Comparison of ENCODE assay signal across 8 cellular contexts in genomic region chr20:57398231-57398821, GRCh38. TPM values are rescaled to one million over a fixed set of nuclear protein-coding genes. Genes with fewer than 3 reads are reported as not detected.
DNase-seq lines count a peak whose midpoint lies in the region; ATAC-seq and TF ChIP-seq lines count a peak whose summit lies in the region.

No MANE protein-coding gene starts in this region.

- H3K36me3 ChIP-seq in left lung = peaks cover 0 to 77% of the 10 kb centered on the region in 2 donors

- H3K27me3 ChIP-seq in left lung = no peaks in the 10 kb centered on the region

- peaks cover 12 to 89% of the 10 kb centered on the region in 2 donors for H3K4me1 ChIP-seq in left lung

- intact Hi-C loops in left lung (cut with DNase I) = no loop called here

- no peak for TF ChIP-seq CTCF in GM12864 (IDR thresholded peaks at IDR 0.05; ENCODE audit: low read depth, low read length, missing control alignments)
- TF ChIP-seq CTCF in left lung (IDR thresholded peaks at IDR 0.05) = no peak

- H3K4me3 ChIP-seq in GM12864 (ENCODE audit: low read depth, low read length) (peak overlapping the region; percentile 16), left lung (no peak overlapping the region)

- peak; percentile 83 for DNase-seq in GM12864 (ENCODE audit: low read depth)
- peak; percentile 99 for DNase-seq in NCI-H1417 treated with DMSO at 0.1 percent for 48 hours (lab: John Stamatoyannopoulos, UW)
- DNase-seq in activated T-cell treated with anti-CD3 and anti-CD28 coated beads, Interleukin-2, amount 50 U/mL, for 48 hours = peak; percentile 85 to 89
- peak; percentile 63 to 80 for DNase-seq in left lung
- DNase-seq in stimulated activated CD8-positive, alpha-beta memory T cell treated with anti-CD3 and anti-CD28 coated beads, Interleukin-15, amount 100 ng/mL, for 4 hours (ENCODE audit: low read depth in 2 of 2) = peak; percentile 85 to 86
- DNase-seq in putamen (ENCODE audit: low spot score) = no peak

- ATAC-seq in GM21786 (IDR thresholded peaks at IDR 0.05; ENCODE audit: unreplicated experiment) = peak; percentile 54
- peak; percentile 28 for ATAC-seq in left lung
- no peak for ATAC-seq in SK-N-SH treated with all-trans-retinoic acid at 6 μM for 48 hours

- H3K27ac ChIP-seq in left lung = peak overlapping the region in 1 of 2 donors; percentile 48

- no peaks in the 10 kb centered on the region for H3K9me3 ChIP-seq in left lung

TF ChIP-seq in SK-N-SH treated with all-trans-retinoic acid at 6 μM for 48 hours, 23 proteins besides CTCF, POLR2A, EP300 and RAD21:
- TF ChIP-seq OSR1 (CRISPR knock-in tag; IDR thresholded peaks at IDR 0.05) (no peak), CREB5 (CRISPR knock-in tag; IDR thresholded peaks at IDR 0.05; ENCODE audit: low read depth) (no peak), RARB (CRISPR knock-in tag; IDR thresholded peaks at IDR 0.05) (no peak), ZNF8 (CRISPR knock-in tag; IDR thresholded peaks at IDR 0.05) (no peak), PATZ1 (CRISPR knock-in tag; IDR thresholded peaks at IDR 0.05; ENCODE audit: borderline replicate concordance) (no peak), TCF4 (CRISPR knock-in tag; IDR thresholded peaks at IDR 0.05; ENCODE audit: borderline replicate concordance) (no peak), ARNTL (CRISPR knock-in tag; IDR thresholded peaks at IDR 0.05; ENCODE audit: borderline replicate concordance, low read depth) (no peak), BACH2 (CRISPR knock-in tag; IDR thresholded peaks at IDR 0.05; ENCODE audit: borderline replicate concordance) (no peak), TOX (CRISPR knock-in tag; IDR thresholded peaks at IDR 0.05; ENCODE audit: borderline replicate concordance) (no peak), ESRRG (CRISPR knock-in tag; IDR thresholded peaks at IDR 0.05) (no peak), POU6F1 (CRISPR knock-in tag; IDR thresholded peaks at IDR 0.05; ENCODE audit: borderline replicate concordance, low read depth) (no peak), SNAI2 (CRISPR knock-in tag; IDR thresholded peaks at IDR 0.05) (no peak), GLIS3 (CRISPR knock-in tag; IDR thresholded peaks at IDR 0.05) (no peak), ZFP3 (CRISPR knock-in tag; IDR thresholded peaks at IDR 0.05) (no peak), ZFP30 (CRISPR knock-in tag; IDR thresholded peaks at IDR 0.05) (no peak), TSHZ2 (CRISPR knock-in tag; IDR thresholded peaks at IDR 0.05) (no peak), PPARA (CRISPR knock-in tag; IDR thresholded peaks at IDR 0.05; ENCODE audit: borderline replicate concordance) (no peak), CSDC2 (CRISPR knock-in tag; IDR thresholded peaks at IDR 0.05) (no peak), ZNF565 (CRISPR knock-in tag; conservative IDR thresholded peaks at IDR 0.05; ENCODE audit: low read depth) (no peak)

RNA-seq across cellular contexts. Expression of gene RBM38, which starts 7.1 kb away (rescaled TPM):
- total RNA-seq in left lung = 10 to 100 TPM; 17.6 to 20.0 TPM

RNA-seq across cellular contexts. Expression of gene RAE1, which starts 47.3 kb away (rescaled TPM):
- total RNA-seq in left lung = 10 to 100 TPM; 16.4 to 18.1 TPM
